Comparison of ENCODE assay signal across 1 cellular context in genomic region chr20:50693001-50693400, GRCh38.
TF ChIP-seq lines count a peak whose summit lies in the region.

No MANE protein-coding gene starts in this region.

TF ChIP-seq in K562, 482 proteins besides CTCF, POLR2A, EP300 and RAD21:
- TF ChIP-seq ZNF184 (CRISPR knock-in tag; IDR thresholded peaks at IDR 0.05) (no peak), CEBPB (tag; IDR thresholded peaks at IDR 0.05) (peak; percentile 69), ZNF316 (IDR thresholded peaks at IDR 0.05) (peak; percentile 13; the same call in 1 of the 2 replicates), NFE2 (IDR thresholded peaks at IDR 0.05; ENCODE audit: low read depth) (no peak), EWSR1 (IDR thresholded peaks at IDR 0.05; ENCODE audit: borderline replicate concordance, low read depth, partially characterized antibody) (peak; percentile 76), NFXL1 (CRISPR knock-in tag; IDR thresholded peaks at IDR 0.05) (no peak), EZH2 (IDR thresholded peaks at IDR 0.05; ENCODE audit: borderline replicate concordance, low read depth, low read length) (no peak)
